Comparison of ENCODE assay signal across 8 cellular contexts in genomic region chr17:5439446-5439764, GRCh38. TPM values are rescaled to one million over a fixed set of nuclear protein-coding genes. Genes with fewer than 3 reads are reported as not detected.
A peak's percentile ranks its signal among the peaks of the same experiment; 100 is the strongest.
DNase-seq lines count a peak whose midpoint lies in the region; ATAC-seq and TF ChIP-seq lines count a peak whose summit lies in the region.

No MANE protein-coding gene starts in this region.

- no peak for ATAC-seq in CD8-positive, alpha-beta T cell
- ATAC-seq in HG03521 (IDR thresholded peaks at IDR 0.05; ENCODE audit: unreplicated experiment): no peak

- H3K4me2 ChIP-seq in osteoblast (ENCODE audit: insufficient read depth, low read length): peak overlapping the region; percentile 97

- H3K9me3 ChIP-seq in CD8-positive, alpha-beta T cell (ENCODE audit: low read length): no peaks in the 10 kb centered on the region
- H3K9me3 ChIP-seq in duodenal mucosa (ENCODE audit: control insufficient read depth in 1 of 2, low read length in 2 of 2): no peaks in the 10 kb centered on the region
- no peaks in the 10 kb centered on the region for H3K9me3 ChIP-seq in osteoblast (ENCODE audit: low read depth, low read length)

- peaks cover 8% of the 10 kb centered on the region for H4K20me1 ChIP-seq in osteoblast (ENCODE audit: insufficient read depth, low read length)

- H3K9me3 Mint-ChIP-seq in CD8-positive, alpha-beta T cell: no peaks in the 10 kb centered on the region

- H3K9ac ChIP-seq in duodenal mucosa (ENCODE audit: low read depth in 1 of 2, low read length in 2 of 2): peak overlapping the region; percentile 80 to 81

- TF ChIP-seq CTCF in CD8-positive, alpha-beta T cell (IDR thresholded peaks at IDR 0.05): peak; percentile 56
- no peak for TF ChIP-seq CTCF in LNCaP clone FGC (IDR thresholded peaks at IDR 0.05; ENCODE audit: control insufficient read depth, extremely low read depth, insufficient read depth)
- TF ChIP-seq CTCF in osteoblast (IDR thresholded peaks at IDR 0.05; ENCODE audit: extremely low read depth, low read depth, low read length): no peak

- peaks cover 40% of the 10 kb centered on the region for H3K4me1 Mint-ChIP-seq in CD8-positive, alpha-beta T cell (ENCODE audit: low read depth)

- intact Hi-C loops in CD8-positive, alpha-beta T cell (cut with DNase I, micrococcal nuclease): loop anchor here (1.0 to 2.0 kb wide), 8 partner anchors 20 to 329 kb away; partner anchors contain the start of genes DERL2 (in 2 of the 2), MIS12 (in 2 of the 2), NUP88 (in 2 of the 2) and DHX33 (in 1 of the 2)

- peak overlapping the region; percentile 51 for H3K27ac ChIP-seq in CD8-positive, alpha-beta T cell (ENCODE audit: low read depth, low read length)
- H3K27ac ChIP-seq in duodenal mucosa (ENCODE audit: low read depth, low read length) (peak overlapping the region; percentile 7), osteoblast (ENCODE audit: low read depth, low read length) (peak overlapping the region; percentile 46)

- H3K36me3 Mint-ChIP-seq in CD8-positive, alpha-beta T cell: peaks cover 47% of the 10 kb centered on the region

- CTCF ChIA-PET in CD8-positive, alpha-beta T cell (lab: Charles Lee): interaction anchor here (0.6 to 2.2 kb wide), 32 partner anchors 9 to 317 kb away, joined by 3 to 9 read pairs (median 4); partner anchors contain the start of genes DERL2, DHX33, MIS12 and NUP88

- peak overlapping the region; percentile 81 for H3K4me3 Mint-ChIP-seq in CD8-positive, alpha-beta T cell

- H3K27ac Mint-ChIP-seq in CD8-positive, alpha-beta T cell: peak overlapping the region; percentile 93

- H3K4me1 ChIP-seq in CD8-positive, alpha-beta T cell (ENCODE audit: insufficient read depth, low read length): peaks cover 30% of the 10 kb centered on the region
- H3K4me1 ChIP-seq in duodenal mucosa (ENCODE audit: control insufficient read depth in 1 of 2, insufficient read depth in 2 of 2, low read length in 2 of 2) (peaks cover 20 to 21% of the 10 kb centered on the region in 2 donors), osteoblast (ENCODE audit: insufficient read depth, low read length) (peaks cover 19% of the 10 kb centered on the region)

- peaks cover 21% of the 10 kb centered on the region for H3K36me3 ChIP-seq in CD8-positive, alpha-beta T cell (ENCODE audit: insufficient read depth, low read length)
- H3K36me3 ChIP-seq in duodenal mucosa (ENCODE audit: control insufficient read depth in 1 of 2, insufficient read depth in 2 of 2, low read length in 2 of 2) (peaks cover 19 to 40% of the 10 kb centered on the region in 2 donors), osteoblast (ENCODE audit: insufficient read depth, low read length) (peaks cover 45% of the 10 kb centered on the region)

- no peak for DNase-seq in CD8-positive, alpha-beta T cell
- DNase-seq in LNCaP clone FGC (ENCODE audit: low read depth) (no peak), osteoblast (ENCODE audit: insufficient read length, low spot score, missing footprints) (no peak), NK-92 (lab: John Stamatoyannopoulos, UW; ENCODE audit: unreplicated experiment) (no peak), superior temporal gyrus (ENCODE audit: extremely low spot score) (no peak), SKM-1 treated with dmso at 0.1 percent for 144 hours (lab: John Stamatoyannopoulos, UW; ENCODE audit: unreplicated experiment) (no peak)

- POLR2A ChIA-PET in CD8-positive, alpha-beta T cell (lab: Charles Lee): interaction anchor here (0.8 to 2.3 kb wide), 11 partner anchors 9 to 248 kb away, joined by 3 to 18 read pairs (median 5); partner anchors contain the start of genes DERL2, DHX33, MIS12 and NLRP1

- peak overlapping the region; percentile 90 for H2AFZ ChIP-seq in osteoblast (ENCODE audit: low read length)

- H3K27me3 Mint-ChIP-seq in CD8-positive, alpha-beta T cell (ENCODE audit: low read depth): no peaks in the 10 kb centered on the region

- H3K4me3 ChIP-seq in CD8-positive, alpha-beta T cell (ENCODE audit: low read depth, low read length): peak overlapping the region; percentile 67
- H3K4me3 ChIP-seq in LNCaP clone FGC (ENCODE audit: low read depth, low read length) (peak overlapping the region; percentile 95), duodenal mucosa (ENCODE audit: low read depth in 1 of 2, low read length in 2 of 2) (peak overlapping the region; percentile 84 to 85), osteoblast (ENCODE audit: insufficient read depth, low read length) (peak overlapping the region; percentile 96)

- peaks cover 43% of the 10 kb centered on the region for H3K79me2 ChIP-seq in osteoblast (ENCODE audit: insufficient read depth, low read length)

- H3K27me3 ChIP-seq in CD8-positive, alpha-beta T cell (ENCODE audit: insufficient read depth, low read length): no peaks in the 10 kb centered on the region
- no peaks in the 10 kb centered on the region for H3K27me3 ChIP-seq in duodenal mucosa (ENCODE audit: control insufficient read depth in 1 of 2, insufficient read depth in 2 of 2, low read length in 2 of 2)
- H3K27me3 ChIP-seq in osteoblast (ENCODE audit: insufficient read depth, low read length): no peaks in the 10 kb centered on the region

RNA-seq across cellular contexts. Expression of gene C1QBP, which starts 0.5 kb away (rescaled TPM):
- 10 to 100 TPM; 72.0 to 79.9 TPM for total RNA-seq in CD8-positive, alpha-beta T cell
- 124 and 137 TPM in 2 replicates for total RNA-seq in osteoblast

RNA-seq across cellular contexts. Expression of gene RPAIN, which starts 19.4 kb away (rescaled TPM):
- total RNA-seq in CD8-positive, alpha-beta T cell: 10 to 100 TPM; 75.2 to 80.0 TPM
- 40.2 and 51.6 TPM in 2 replicates for total RNA-seq in osteoblast

RNA-seq across cellular contexts. Expression of gene NUP88, which starts 19.9 kb away (rescaled TPM):
- total RNA-seq in CD8-positive, alpha-beta T cell: 100 to 1,000 TPM; 149 to 156 TPM
- 62.2 and 66.6 TPM in 2 replicates for total RNA-seq in osteoblast

RNA-seq across cellular contexts. Expression of gene DHX33, which starts 29.4 kb away (rescaled TPM):
- 1 to 10 TPM; 3.1 to 3.4 TPM for total RNA-seq in CD8-positive, alpha-beta T cell
- total RNA-seq in osteoblast: 10.0 and 10.9 TPM in 2 replicates

RNA-seq across cellular contexts. Expression of gene DERL2, which starts 46.6 kb away (rescaled TPM):
- total RNA-seq in CD8-positive, alpha-beta T cell: 100 to 1,000 TPM in 1 of 2 experiments, 10 to 100 TPM in 1; 96.9 to 103 TPM
- 29.8 and 31.5 TPM in 2 replicates for total RNA-seq in osteoblast
